In genomic region chr10:27503498-27504006, GRCh38 we compare ENCODE assay signal across 8 cellular contexts. TPM values are rescaled to one million over a fixed set of nuclear protein-coding genes. Genes with fewer than 3 reads are reported as not detected.
DNase-seq lines count a peak whose midpoint lies in the region; ATAC-seq and TF ChIP-seq lines count a peak whose summit lies in the region.

No MANE protein-coding gene starts in this region.

- CTCF ChIA-PET in BJ (lab: Yijun Ruan, JAX) = interaction anchor here (0.9 to 1.3 kb wide), 2 partner anchors 16 to 29 kb away, joined by 3 read pairs; no protein-coding TSS in a partner anchor

- H3K27me3 Mint-ChIP-seq in natural killer cell treated with Interleukin-12 subunit alpha and Interleukin-12 subunit beta and Interleukin-15 and Interleukin-18, amount 100 ng/mL, for 72 hours = peaks cover 3 to 4% of the 10 kb centered on the region in 2 donors

- H4K20me1 ChIP-seq in KMS-11 (ENCODE audit: insufficient read depth) = peaks cover 12% of the 10 kb centered on the region; the same call in 1 of the 2 replicates

- ATAC-seq in natural killer cell treated with Interleukin-12 subunit alpha and Interleukin-12 subunit beta and Interleukin-15 and Interleukin-18, amount 100 ng/mL, for 72 hours = no peak

- intact Hi-C loops in colonic mucosa (cut with DNase I) = no loop called here

- no peak for DNase-seq in BJ (ENCODE audit: low read depth)
- no peak for DNase-seq in colonic mucosa
- no peak for DNase-seq in natural killer cell treated with Interleukin-12 subunit alpha and Interleukin-12 subunit beta and Interleukin-15 and Interleukin-18, amount 100 ng/mL, for 72 hours (ENCODE audit: low spot score)
- no peak for DNase-seq in EL
- DNase-seq in dedifferentiated amniotic fluid mesenchymal stem cell (ENCODE audit: extremely low spot score) = no peak
- DNase-seq in NOMO-1 treated with dmso at 0.1 percent for 144 hours (lab: John Stamatoyannopoulos, UW; ENCODE audit: unreplicated experiment) = no peak
- no peak for DNase-seq in A172 (ENCODE audit: low spot score)

- peak overlapping the region; percentile 76 for H3K4me2 ChIP-seq in KMS-11

- H3K27me3 ChIP-seq in BJ (ENCODE audit: control insufficient read depth, insufficient read depth, low read length) (peaks cover 4% of the 10 kb centered on the region; the same call in 1 of the 2 replicates), KMS-11 (ENCODE audit: insufficient read depth, low read depth) (no peaks in the 10 kb centered on the region), colonic mucosa (no peaks in the 10 kb centered on the region)

- peaks cover 43% of the 10 kb centered on the region for H3K4me1 ChIP-seq in KMS-11 (ENCODE audit: low read depth, poor library complexity, severe bottlenecking)
- peaks cover 7% of the 10 kb centered on the region for H3K4me1 ChIP-seq in colonic mucosa

- TF ChIP-seq CTCF in BJ (IDR thresholded peaks at IDR 0.05; ENCODE audit: insufficient read depth, low read depth, low read length) (no peak), KMS-11 (conservative IDR thresholded peaks at IDR 0.05; ENCODE audit: low read depth, low read length) (no peak), colonic mucosa (IDR thresholded peaks at IDR 0.05) (no peak)

- H3K9me3 ChIP-seq in colonic mucosa = no peaks in the 10 kb centered on the region

- H3K36me3 ChIP-seq in BJ (ENCODE audit: control insufficient read depth, insufficient read depth, low read length) (no peaks in the 10 kb centered on the region; the same call in 1 of the 2 replicates), KMS-11 (ENCODE audit: insufficient read depth) (no peaks in the 10 kb centered on the region), colonic mucosa (no peaks in the 10 kb centered on the region)

- no peaks in the 10 kb centered on the region for H3K9me3 Mint-ChIP-seq in natural killer cell treated with Interleukin-12 subunit alpha and Interleukin-12 subunit beta and Interleukin-15 and Interleukin-18, amount 100 ng/mL, for 72 hours

- H3K27ac Mint-ChIP-seq in natural killer cell treated with Interleukin-12 subunit alpha and Interleukin-12 subunit beta and Interleukin-15 and Interleukin-18, amount 100 ng/mL, for 72 hours = peak overlapping the region; percentile 96 to 97

- H3K4me3 Mint-ChIP-seq in natural killer cell treated with Interleukin-12 subunit alpha and Interleukin-12 subunit beta and Interleukin-15 and Interleukin-18, amount 100 ng/mL, for 72 hours = peak overlapping the region; percentile 97

- H3K9ac ChIP-seq in KMS-11 = peak overlapping the region; percentile 75; the same call in 1 of the 2 replicates
- peak overlapping the region in 1 of 2 donors; percentile 81 for H3K9ac ChIP-seq in colonic mucosa (ENCODE audit: low read depth in 2 of 2, low read length in 2 of 2)

- POLR2A ChIA-PET in BJ (lab: Charles Lee) = no interaction called here

- H3K4me3 ChIP-seq in BJ (ENCODE audit: low read depth, low read length) (peak overlapping the region; percentile 82), KMS-11 (IDR thresholded peaks at IDR 0.05; ENCODE audit: insufficient read depth, low read depth, low read length) (no peak overlapping the region), colonic mucosa (peak overlapping the region; percentile 76)

- peak overlapping the region; percentile 59 for H3K27ac ChIP-seq in KMS-11
- peak overlapping the region; percentile 91 for H3K27ac ChIP-seq in colonic mucosa

- H3K4me1 Mint-ChIP-seq in natural killer cell treated with Interleukin-12 subunit alpha and Interleukin-12 subunit beta and Interleukin-15 and Interleukin-18, amount 100 ng/mL, for 72 hours (ENCODE audit: low read depth in 2 of 2) = peaks cover 28 to 37% of the 10 kb centered on the region in 2 donors

- peaks cover 5% of the 10 kb centered on the region for H3K36me3 Mint-ChIP-seq in natural killer cell treated with Interleukin-12 subunit alpha and Interleukin-12 subunit beta and Interleukin-15 and Interleukin-18, amount 100 ng/mL, for 72 hours

- peak overlapping the region; percentile 80 for H2AFZ ChIP-seq in KMS-11 (ENCODE audit: low read depth)

- H3K79me2 ChIP-seq in KMS-11 (ENCODE audit: insufficient read depth, low read depth) = peaks cover 43% of the 10 kb centered on the region

RNA-seq across cellular contexts. Expression of gene RAB18, which starts 0.6 kb away (rescaled TPM):
- 15.6 and 61.8 TPM in 2 replicates for polyA plus RNA-seq in BJ (2011; rRNA removed)
- 14.6 and 15.9 TPM in 2 replicates for polyA minus RNA-seq in BJ (2011; rRNA and poly(A)+ RNA removed)
- 100 to 1,000 TPM in 1 of 2 donors, 10 to 100 TPM in 1; 79.2 to 114 TPM for total RNA-seq in colonic mucosa
- 10 to 100 TPM; 56.4 to 70.6 TPM for total RNA-seq in natural killer cell treated with Interleukin-12 subunit alpha and Interleukin-12 subunit beta and Interleukin-15 and Interleukin-18, amount 100 ng/mL, for 72 hours
- 79.9 and 80.2 TPM in 2 replicates for total RNA-seq in A172 (2014; rRNA removed; shearing (Covaris generic))
